In the genomic region with DNA sequence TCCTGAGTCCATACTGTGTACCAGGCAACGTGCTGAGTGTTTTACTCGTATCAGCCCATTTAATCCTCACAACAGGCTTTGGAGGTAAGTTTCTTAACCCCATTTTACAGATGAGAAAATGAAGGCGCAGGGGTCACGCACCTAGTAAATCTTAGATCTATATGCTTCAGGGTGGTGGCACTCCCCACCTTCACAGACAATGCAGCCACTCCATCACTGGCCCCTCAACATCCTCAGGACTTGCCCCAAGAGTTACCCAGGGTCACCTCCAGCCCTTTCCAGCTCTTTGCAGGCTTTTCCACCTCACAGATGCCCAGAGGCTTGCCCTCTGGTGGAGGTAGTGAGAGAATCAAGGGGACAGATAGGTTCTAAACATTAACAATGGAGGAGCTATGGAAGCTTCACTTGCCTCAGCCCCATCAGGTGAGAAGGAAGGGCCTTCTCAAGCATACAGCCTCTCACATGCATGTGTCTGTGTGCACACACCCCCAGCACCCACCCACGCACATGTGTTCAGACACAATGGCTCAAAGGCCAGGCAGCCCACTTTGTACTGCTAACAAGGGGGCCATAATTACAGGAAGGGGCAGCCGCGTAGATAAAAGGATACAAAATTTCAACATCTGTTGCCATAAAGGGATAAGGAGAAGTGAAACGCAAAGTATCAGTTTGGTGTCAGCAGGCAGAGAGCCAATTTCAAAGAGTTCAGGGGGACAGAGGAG, we compare ENCODE assay signal across 11 cellular contexts. TPM values are rescaled to one million over a fixed set of nuclear protein-coding genes. Genes with fewer than 3 reads are reported as not detected.
DNase-seq lines count a peak whose midpoint lies in the region; ATAC-seq and TF ChIP-seq lines count a peak whose summit lies in the region.
"Had no signal": no experiment of that assay in that cellular context is flagged by ENCODE, and none has a peak within 500 bp of the region (broad histone marks: within the 10 kb centered on the region; RNA-seq: fewer than 3 reads in every experiment).

No MANE protein-coding gene starts in this region.

- H3K9me3 Mint-ChIP-seq in activated naive CD4-positive, alpha-beta T cell treated with anti-CD3 and anti-CD28 coated beads, Interleukin-2, amount 50 U/mL, for 72 hours, result no peaks in the 10 kb centered on the region
- no peaks in the 10 kb centered on the region for H3K9me3 Mint-ChIP-seq in activated naive CD8-positive, alpha-beta T cell treated with anti-CD3 and anti-CD28 coated beads, Interleukin-2, amount 10 ng/mL, durations not matched to agents 7 days and 5 days
- H3K9me3 Mint-ChIP-seq in stimulated activated memory B cell treated with anti-CD40 and anti-IgM and Interleukin-4, amounts not matched to agents 10 μg/mL and 1 μg/mL and 100 μg/mL, for 72 hours, result no peaks in the 10 kb centered on the region

- no peak overlapping the region for H2AFZ ChIP-seq in Loucy (ENCODE audit: low read length)

- no peaks in the 10 kb centered on the region for H3K9me3 ChIP-seq in Loucy (ENCODE audit: insufficient read depth, low read depth, low read length)

- H3K4me1 Mint-ChIP-seq in activated naive CD8-positive, alpha-beta T cell treated with anti-CD3 and anti-CD28 coated beads, Interleukin-2, amount 10 ng/mL, durations not matched to agents 7 days and 5 days, result peaks cover 1% of the 10 kb centered on the region
- H3K4me1 Mint-ChIP-seq in stimulated activated memory B cell treated with anti-CD40 and anti-IgM and Interleukin-4, amounts not matched to agents 10 μg/mL and 1 μg/mL and 100 μg/mL, for 72 hours, result peaks cover 25% of the 10 kb centered on the region

- no peaks in the 10 kb centered on the region for H3K79me2 ChIP-seq in Loucy (ENCODE audit: insufficient read depth, low read length)

- H3K4me3 Mint-ChIP-seq in activated naive CD8-positive, alpha-beta T cell treated with anti-CD3 and anti-CD28 coated beads, Interleukin-2, amount 10 ng/mL, durations not matched to agents 7 days and 5 days, result no peak overlapping the region
- no peak overlapping the region for H3K4me3 Mint-ChIP-seq in stimulated activated memory B cell treated with anti-CD40 and anti-IgM and Interleukin-4, amounts not matched to agents 10 μg/mL and 1 μg/mL and 100 μg/mL, for 72 hours

- H3K4me2 ChIP-seq in Loucy (ENCODE audit: low read depth, low read length, poor library complexity, severe bottlenecking), result peak overlapping the region; percentile 4

- no peaks in the 10 kb centered on the region for H3K27me3 ChIP-seq in Loucy (ENCODE audit: insufficient read depth, low read length, poor library complexity, severe bottlenecking)

- H3K27me3 Mint-ChIP-seq in activated naive CD8-positive, alpha-beta T cell treated with anti-CD3 and anti-CD28 coated beads, Interleukin-2, amount 10 ng/mL, durations not matched to agents 7 days and 5 days, result no peaks in the 10 kb centered on the region
- H3K27me3 Mint-ChIP-seq in stimulated activated memory B cell treated with anti-CD40 and anti-IgM and Interleukin-4, amounts not matched to agents 10 μg/mL and 1 μg/mL and 100 μg/mL, for 72 hours, result no peaks in the 10 kb centered on the region

- H3K36me3 Mint-ChIP-seq in activated naive CD4-positive, alpha-beta T cell treated with anti-CD3 and anti-CD28 coated beads, Interleukin-2, amount 50 U/mL, for 72 hours, result no peaks in the 10 kb centered on the region
- peaks cover 5% of the 10 kb centered on the region for H3K36me3 Mint-ChIP-seq in activated naive CD8-positive, alpha-beta T cell treated with anti-CD3 and anti-CD28 coated beads, Interleukin-2, amount 10 ng/mL, durations not matched to agents 7 days and 5 days
- peaks cover 42% of the 10 kb centered on the region for H3K36me3 Mint-ChIP-seq in stimulated activated memory B cell treated with anti-CD40 and anti-IgM and Interleukin-4, amounts not matched to agents 10 μg/mL and 1 μg/mL and 100 μg/mL, for 72 hours

- peaks cover 6% of the 10 kb centered on the region for H3K4me1 ChIP-seq in Loucy (ENCODE audit: insufficient read depth, low read length, poor library complexity, severe bottlenecking)

- no peaks in the 10 kb centered on the region for H3K9me2 ChIP-seq in Loucy (replicated peaks; ENCODE audit: low read depth, low read length)

- peak; percentile 27; the same call in 1 of the 2 replicates for TF ChIP-seq CTCF in Loucy (conservative IDR thresholded peaks at IDR 0.05; ENCODE audit: low read length)

- POLR2A ChIA-PET in activated naive CD8-positive, alpha-beta T cell treated with anti-CD3 and anti-CD28 coated beads, Interleukin-2, amount 10 ng/mL, durations not matched to agents 7 days and 5 days (lab: Charles Lee), result no interaction called here

- ATAC-seq in activated naive CD4-positive, alpha-beta T cell treated with anti-CD3 and anti-CD28 coated beads, Interleukin-2, amount 50 U/mL, for 72 hours, result no peak
- no peak for ATAC-seq in activated naive CD8-positive, alpha-beta T cell treated with anti-CD3 and anti-CD28 coated beads, Interleukin-2, amount 10 ng/mL, durations not matched to agents 7 days and 5 days (ENCODE audit: low read depth)
- ATAC-seq in stimulated activated memory B cell treated with anti-CD40 and anti-IgM and Interleukin-4, amounts not matched to agents 10 μg/mL and 1 μg/mL and 100 μg/mL, for 72 hours, result peak; percentile 47
- ATAC-seq in GM18861 (IDR thresholded peaks at IDR 0.05; ENCODE audit: unreplicated experiment), result no peak

- H3K27ac Mint-ChIP-seq in activated naive CD4-positive, alpha-beta T cell treated with anti-CD3 and anti-CD28 coated beads, Interleukin-2, amount 50 U/mL, for 72 hours, result peak overlapping the region; percentile 0 to 71
- H3K27ac Mint-ChIP-seq in activated naive CD8-positive, alpha-beta T cell treated with anti-CD3 and anti-CD28 coated beads, Interleukin-2, amount 10 ng/mL, durations not matched to agents 7 days and 5 days, result no peak overlapping the region
- H3K27ac Mint-ChIP-seq in stimulated activated memory B cell treated with anti-CD40 and anti-IgM and Interleukin-4, amounts not matched to agents 10 μg/mL and 1 μg/mL and 100 μg/mL, for 72 hours, result peak overlapping the region; percentile 60

- DNase-seq in activated naive CD4-positive, alpha-beta T cell treated with anti-CD3 and anti-CD28 coated beads, Interleukin-2, amount 50 U/mL, for 72 hours (ENCODE audit: low spot score in 2 of 2), result no peak
- DNase-seq in activated naive CD4-positive, alpha-beta T cell (lab: John Stamatoyannopoulos, UW), result no peak
- DNase-seq in activated naive CD8-positive, alpha-beta T cell treated with anti-CD3 and anti-CD28 coated beads, Interleukin-2, amount 10 ng/mL, durations not matched to agents 7 days and 5 days, result peak; percentile 15
- no peak for DNase-seq in H4 (ENCODE audit: low spot score)
- no peak for DNase-seq in AG08395 (ENCODE audit: low spot score)
- DNase-seq: C1 segment of cervical spinal cord; effector CD8-positive, alpha-beta T cell; stimulated activated CD4-positive, alpha-beta T cell treated with anti-CD3 and anti-CD28 coated beads, Interleukin-2, amount 100 ng/mL, for 24 hours had no signal

- H3F3A ChIP-seq in Loucy (ENCODE audit: low read depth), result no peaks in the 10 kb centered on the region

- no peaks in the 10 kb centered on the region for H4K20me1 ChIP-seq in Loucy (ENCODE audit: insufficient read depth, low read length, poor library complexity, severe bottlenecking)

- H3K9ac ChIP-seq in Loucy (ENCODE audit: low read depth, low read length, poor library complexity, severe bottlenecking), result no peak overlapping the region

- peaks cover 39% of the 10 kb centered on the region; the same call in 1 of the 2 replicates for H3K36me3 ChIP-seq in Loucy (ENCODE audit: insufficient read depth, low read length)

- H3K4me3 ChIP-seq in Loucy (ENCODE audit: low read length, poor library complexity, severe bottlenecking), result no peak overlapping the region

RNA-seq across cellular contexts. Expression of gene DPCD, which starts 29.1 kb away (rescaled TPM):
- total RNA-seq in activated naive CD4-positive, alpha-beta T cell treated with anti-CD3 and anti-CD28 coated beads, Interleukin-2, amount 50 U/mL, for 72 hours, result 10 to 100 TPM in 1 of 2 donors, 1 to 10 TPM in 1; 3.1 to 23.9 TPM
- 1 to 10 TPM; 4.0 to 5.5 TPM for total RNA-seq in activated naive CD8-positive, alpha-beta T cell treated with anti-CD3 and anti-CD28 coated beads, Interleukin-2, amount 10 ng/mL, durations not matched to agents 7 days and 5 days
- total RNA-seq in H4 (2014; rRNA removed; shearing (Covaris generic)), result 35.6 and 62.3 TPM in 2 replicates

RNA-seq across cellular contexts. Expression of gene POLL, which starts 29.2 kb away (rescaled TPM):
- 10 to 100 TPM; 31.4 to 43.0 TPM for total RNA-seq in activated naive CD4-positive, alpha-beta T cell treated with anti-CD3 and anti-CD28 coated beads, Interleukin-2, amount 50 U/mL, for 72 hours
- total RNA-seq in activated naive CD8-positive, alpha-beta T cell treated with anti-CD3 and anti-CD28 coated beads, Interleukin-2, amount 10 ng/mL, durations not matched to agents 7 days and 5 days, result 10 to 100 TPM; 34.9 to 37.7 TPM
- 2.7 and 5.8 TPM in 2 replicates for total RNA-seq in H4 (2014; rRNA removed; shearing (Covaris generic))
